Comparison of ENCODE assay signal across 1 cellular context in genomic region chr1:155307247-155307740, GRCh38.
TF ChIP-seq lines count a peak whose summit lies in the region.

No MANE protein-coding gene starts in this region.

TF ChIP-seq in K562, 482 proteins besides CTCF, POLR2A, EP300 and RAD21 (continued from another document and continues in another):
- TF ChIP-seq RNF219 (CRISPR knock-in tag; IDR thresholded peaks at IDR 0.05): peak; percentile 89
- TF ChIP-seq HLTF (IDR thresholded peaks at IDR 0.05): no peak
- no peak for TF ChIP-seq HCFC1 (IDR thresholded peaks at IDR 0.05; ENCODE audit: low read depth, low read length)
- no peak for TF ChIP-seq CHD2 (IDR thresholded peaks at IDR 0.05; ENCODE audit: low read depth, low read length)
- TF ChIP-seq GABPB1 (CRISPR knock-in tag; IDR thresholded peaks at IDR 0.05): no peak
- TF ChIP-seq CTCFL (IDR thresholded peaks at IDR 0.05; ENCODE audit: borderline replicate concordance, insufficient read depth, low read depth, low read length, poor library complexity, severe bottlenecking): no peak
- TF ChIP-seq RB1 (IDR thresholded peaks at IDR 0.05; ENCODE audit: low read depth): no peak
- no peak for TF ChIP-seq NELFE (IDR thresholded peaks at IDR 0.05; ENCODE audit: insufficient read depth, insufficient read length)
- no peak for TF ChIP-seq ILF3 (IDR thresholded peaks at IDR 0.05; ENCODE audit: borderline replicate concordance)
- TF ChIP-seq DIDO1 (tag; IDR thresholded peaks at IDR 0.05; ENCODE audit: low read depth): peak; percentile 83; the same call in 1 of the 2 replicates
- no peak for TF ChIP-seq ZNF436 (CRISPR knock-in tag; IDR thresholded peaks at IDR 0.05)
- TF ChIP-seq ZBTB34 (CRISPR knock-in tag; IDR thresholded peaks at IDR 0.05): peak; percentile 89
- no peak for TF ChIP-seq MYBL2 (IDR thresholded peaks at IDR 0.05; ENCODE audit: low read depth)
- TF ChIP-seq MYBL2 (CRISPR knock-in tag; IDR thresholded peaks at IDR 0.05; ENCODE audit: borderline replicate concordance): no peak
- 0 out of 2 replicates have a peak, but pooled peaks have one; percentile 58 for TF ChIP-seq ZNF717 (CRISPR knock-in tag; IDR thresholded peaks at IDR 0.05)
- TF ChIP-seq ADNP (tag; IDR thresholded peaks at IDR 0.05): 0 out of 2 replicates have a peak, but pooled peaks have one; percentile 45
- 0 out of 2 replicates have a peak, but pooled peaks have one; percentile 35 for TF ChIP-seq ZKSCAN1 (IDR thresholded peaks at IDR 0.05; ENCODE audit: low read depth, low read length)
- TF ChIP-seq TSC22D4 (tag; IDR thresholded peaks at IDR 0.05): no peak
- TF ChIP-seq ZNF318 (IDR thresholded peaks at IDR 0.05; ENCODE audit: borderline replicate concordance in 1 of 2, low read depth in 1 of 2): no peak
- TF ChIP-seq SFPQ (IDR thresholded peaks at IDR 0.05; ENCODE audit: low read depth, low read length): no peak
- TF ChIP-seq NCOA1 (IDR thresholded peaks at IDR 0.05; ENCODE audit: low read depth): no peak
- TF ChIP-seq FOXA1 (IDR thresholded peaks at IDR 0.05; ENCODE audit: borderline replicate concordance): no peak
- no peak for TF ChIP-seq C11orf30 (IDR thresholded peaks at IDR 0.05; ENCODE audit: low read depth)
- TF ChIP-seq ZNF384 (IDR thresholded peaks at IDR 0.05; ENCODE audit: low read depth, low read length): no peak
- TF ChIP-seq TAF7 (tag; IDR thresholded peaks at IDR 0.05): peak; percentile 91
- no peak for TF ChIP-seq ZKSCAN3 (CRISPR knock-in tag; IDR thresholded peaks at IDR 0.05)
- TF ChIP-seq GMEB1 (CRISPR knock-in tag; IDR thresholded peaks at IDR 0.05): peak; percentile 82
- no peak for TF ChIP-seq PBX2 (CRISPR knock-in tag; IDR thresholded peaks at IDR 0.05; ENCODE audit: low read depth)
- peak; percentile 77 for TF ChIP-seq PBX2 (tag; conservative IDR thresholded peaks at IDR 0.05; ENCODE audit: low read depth)
- no peak for TF ChIP-seq SREBF1 (IDR thresholded peaks at IDR 0.05; ENCODE audit: borderline replicate concordance, low read depth, low read length)
- no peak for TF ChIP-seq ZBTB5 (IDR thresholded peaks at IDR 0.05)
- TF ChIP-seq TCF7L2 (IDR thresholded peaks at IDR 0.05; ENCODE audit: low read depth, low read length): no peak
- TF ChIP-seq SMARCA4 (IDR thresholded peaks at IDR 0.05): peak; percentile 24; the same call in 1 of the 2 replicates
- TF ChIP-seq ATF1 (CRISPR knock-in tag; IDR thresholded peaks at IDR 0.05): no peak
- peak; percentile 75 for TF ChIP-seq ATF1 (tag; IDR thresholded peaks at IDR 0.05)
- TF ChIP-seq SP1 (CRISPR knock-in tag; IDR thresholded peaks at IDR 0.05): no peak
- no peak for TF ChIP-seq KDM4B (IDR thresholded peaks at IDR 0.05; ENCODE audit: borderline replicate concordance in 2 of 2, low read depth in 1 of 2)
- TF ChIP-seq SETDB1 (IDR thresholded peaks at IDR 0.05; ENCODE audit: low read length): no peak
- TF ChIP-seq TCFL5 (CRISPR knock-in tag; conservative IDR thresholded peaks at IDR 0.05): peak; percentile 94
- peak; percentile 77 for TF ChIP-seq CEBPB (tag; IDR thresholded peaks at IDR 0.05)
